In genomic region chr5:42120071-42120470, GRCh38 we compare ENCODE assay signal across 27 cellular contexts.
"Had no signal": no experiment of that assay in that cellular context is flagged by ENCODE, and none has a peak within 500 bp of the region (broad histone marks: within the 10 kb centered on the region; RNA-seq: fewer than 3 reads in every experiment).

No MANE protein-coding gene starts in this region.

- ATAC-seq: stimulated activated effector memory CD8-positive, alpha-beta T cell treated with anti-CD3 and anti-CD28 coated beads, Interleukin-12 subunit alpha, Interleukin-12 subunit beta, amount 100 ng/mL, for 72 hours; stimulated activated memory B cell treated with anti-CD40 and anti-IgM and Interleukin-4, amounts not matched to agents 10 μg/mL and 1 μg/mL and 100 μg/mL, for 72 hours; stimulated activated naive B cell treated with anti-CD40 and anti-IgM and Interleukin-4, amounts not matched to agents 10 μg/mL and 1 μg/mL and 100 μg/mL, for 72 hours; stimulated activated naive CD8-positive, alpha-beta T cell treated with anti-CD3 and anti-CD28 coated beads, Interleukin-15, amount 100 ng/mL, for 72 hours; stimulated activated naive CD8-positive, alpha-beta T cell treated with anti-CD3 and anti-CD28 coated beads, Interleukin-15, Interleukin-2, amounts not matched to agents 100 U/mL and 50 U/mL, for 24 hours; upper lobe of right lung had no signal

- H3K9me3 ChIP-seq: stomach, suprapubic skin, testis, thoracic aorta, thyroid gland, tibial artery, tibial nerve, transverse colon, upper lobe of left lung, upper lobe of right lung, uterus, vagina had no signal

- DNase-seq: stimulated activated CD4-positive, alpha-beta T cell treated with anti-CD3 and anti-CD28 coated beads, Interleukin-2, amount 100 ng/mL, for 48 hours; stimulated activated CD4-positive, alpha-beta T cell treated with anti-CD3 and anti-CD28 coated beads, Interleukin-4, amount 100 ng/mL, for 1 hour; stimulated activated CD4-positive, alpha-beta T cell treated with anti-CD3 and anti-CD28 coated beads, Interleukin-4, amount 100 ng/mL, for 24 hours; stimulated activated CD4-positive, alpha-beta T cell treated with anti-CD3 and anti-CD28 coated beads, Interleukin-4, amount 100 ng/mL, for 4 hours; stimulated activated CD8-positive, alpha-beta memory T cell treated with anti-CD3 and anti-CD28 coated beads, Interleukin-4, amount 100 ng/mL, for 48 hours; stimulated activated naive B cell treated with anti-CD40 and anti-IgM and Interleukin-4, amounts not matched to agents 10 μg/mL and 1 μg/mL and 100 μg/mL, for 72 hours; stimulated activated naive CD4-positive, alpha-beta T cell; stimulated activated naive CD4-positive, alpha-beta T cell treated with Interleukin-2 at 50 U/mL for 16 hours; stimulated activated naive CD8-positive, alpha-beta T cell treated with anti-CD3 and anti-CD28 coated beads, Interleukin-15, amount 100 ng/mL, for 72 hours; stimulated activated naive CD8-positive, alpha-beta T cell treated with anti-CD3 and anti-CD28 coated beads, Interleukin-15, Interleukin-2, amounts not matched to agents 100 U/mL and 50 U/mL, for 24 hours; stomach; substantia nigra; testis; thyroid gland; tibial artery; transverse colon; trophoblast cell; upper lobe of left lung; upper lobe of right lung; uterus had no signal

- H3K36me3 ChIP-seq: stomach, suprapubic skin, thoracic aorta, thyroid gland, tibial artery, tibial nerve, transverse colon, upper lobe of left lung, upper lobe of right lung, uterus, vagina had no signal

- H3K27ac ChIP-seq: stomach, suprapubic skin, testis, thoracic aorta, thyroid gland, tibial artery, tibial nerve, transverse colon, upper lobe of left lung, upper lobe of right lung, uterus, vagina had no signal

- H3K27me3 ChIP-seq: stomach, suprapubic skin, testis, thyroid gland, tibial artery, tibial nerve, transverse colon, upper lobe of left lung, upper lobe of right lung, uterus, vagina had no signal

- FAIRE-seq: urothelium cell line had no signal

- H3K4me3 ChIP-seq: stomach, suprapubic skin, testis, thoracic aorta, thyroid gland, tibial artery, tibial nerve, transverse colon, upper lobe of left lung, upper lobe of right lung, uterus, vagina had no signal

- H3K4me1 ChIP-seq: stomach, suprapubic skin, testis, thyroid gland, tibial artery, tibial nerve, transverse colon, upper lobe of left lung, upper lobe of right lung, uterus, vagina had no signal
